ENCODE assay signal across 8 cellular contexts in genomic region chr2:39436592-39437521, GRCh38. TPM values are rescaled to one million over a fixed set of nuclear protein-coding genes. Genes with fewer than 3 reads are reported as not detected.
A peak's percentile ranks its signal among the peaks of the same experiment; 100 is the strongest.
DNase-seq lines count a peak whose midpoint lies in the region; ATAC-seq lines count a peak whose summit lies in the region.

Gene MAP4K3 (minus strand): TSS chr2:39437285. CDS start chr2:39436987, 298 bp downstream.

- H3K27ac Mint-ChIP-seq in CD8-positive, alpha-beta memory T cell = peak within 1 kb of the TSS; percentile 64 to 95 (median 84)
- peak within 1 kb of the TSS; percentile 83 to 87 for H3K27ac Mint-ChIP-seq in effector memory CD8-positive, alpha-beta T cell
- H3K27ac Mint-ChIP-seq in memory B cell = peak within 1 kb of the TSS; percentile 85

- ATAC-seq in GM19468 (IDR thresholded peaks at IDR 0.05; ENCODE audit: extremely low read depth, unreplicated experiment) = peak; percentile 61
- peak; percentile 65 for ATAC-seq in effector memory CD8-positive, alpha-beta T cell (replicated peaks)
- peak; percentile 70 for ATAC-seq in memory B cell (ENCODE audit: low read depth)

- peak within 1 kb of the TSS; percentile 87 to 95 (median 93) for H3K4me3 Mint-ChIP-seq in CD8-positive, alpha-beta memory T cell
- H3K4me3 Mint-ChIP-seq in effector memory CD8-positive, alpha-beta T cell = peak within 1 kb of the TSS; percentile 87 to 92
- peak within 1 kb of the TSS; percentile 89 for H3K4me3 Mint-ChIP-seq in memory B cell

- peak within 1 kb of the TSS; percentile 85 for H3K4me3 ChIP-seq in CD8-positive, alpha-beta memory T cell (ENCODE audit: low read length)

- no peaks in the 10 kb centered on the region for H3K9me3 Mint-ChIP-seq in CD8-positive, alpha-beta memory T cell
- H3K9me3 Mint-ChIP-seq in effector memory CD8-positive, alpha-beta T cell = no peaks in the 10 kb centered on the region
- no peaks in the 10 kb centered on the region for H3K9me3 Mint-ChIP-seq in memory B cell

- H3K4me1 ChIP-seq in CD8-positive, alpha-beta memory T cell (ENCODE audit: insufficient read depth, low read length) = peaks cover 42% of the 10 kb centered on the region

- H3K27ac ChIP-seq in CD8-positive, alpha-beta memory T cell (ENCODE audit: low read depth, low read length) = peak within 1 kb of the TSS; percentile 68

- DNase-seq in CD8-positive, alpha-beta memory T cell = peak; percentile 54 to 78 (median 64)
- DNase-seq in HS-5 (ENCODE audit: low read depth) = peak; percentile 77
- peak; percentile 76 to 90 for DNase-seq in NOMO-1 (lab: John Stamatoyannopoulos, UW; ENCODE audit: unreplicated experiment in 2 of 2)
- peak; percentile 54 to 63 for DNase-seq in activated CD8-positive, alpha-beta memory T cell treated with anti-CD3 and anti-CD28 coated beads for 4 hours (ENCODE audit: low read depth in 2 of 2)
- DNase-seq in effector memory CD8-positive, alpha-beta T cell = peak; percentile 34 to 48 (median 48)
- DNase-seq in memory B cell (ENCODE audit: low spot score in 2 of 2) = peak; percentile 51 to 73
- DNase-seq in stimulated activated CD8-positive, alpha-beta memory T cell treated with anti-CD3 and anti-CD28 coated beads, Interleukin-12 subunit alpha, Interleukin-12 subunit beta, amount 100 ng/mL, for 1 hour (ENCODE audit: low read depth) = peak; percentile 60

- H3K27me3 Mint-ChIP-seq in CD8-positive, alpha-beta memory T cell = no peaks in the 10 kb centered on the region
- H3K27me3 Mint-ChIP-seq in effector memory CD8-positive, alpha-beta T cell = no peaks in the 10 kb centered on the region
- H3K27me3 Mint-ChIP-seq in memory B cell = no peaks in the 10 kb centered on the region

- H3K36me3 Mint-ChIP-seq in CD8-positive, alpha-beta memory T cell = peaks cover 0 to 8% (median 0%) of the 10 kb centered on the region in 3 donors
- peaks cover 3% of the 10 kb centered on the region for H3K36me3 Mint-ChIP-seq in effector memory CD8-positive, alpha-beta T cell (ENCODE audit: insufficient read depth)
- H3K36me3 Mint-ChIP-seq in memory B cell = no peaks in the 10 kb centered on the region

- no peaks in the 10 kb centered on the region for H3K9me3 ChIP-seq in CD8-positive, alpha-beta memory T cell (ENCODE audit: low read length)

- H3K4me1 Mint-ChIP-seq in CD8-positive, alpha-beta memory T cell = peaks cover 42 to 60% (median 52%) of the 10 kb centered on the region in 3 donors
- H3K4me1 Mint-ChIP-seq in effector memory CD8-positive, alpha-beta T cell (ENCODE audit: low read depth in 2 of 2) = peaks cover 33 to 45% of the 10 kb centered on the region in 2 donors
- H3K4me1 Mint-ChIP-seq in memory B cell = peaks cover 9% of the 10 kb centered on the region

- no peaks in the 10 kb centered on the region for H3K36me3 ChIP-seq in CD8-positive, alpha-beta memory T cell (ENCODE audit: insufficient read depth, low read length)

- POLR2A ChIA-PET in CD8-positive, alpha-beta memory T cell (lab: Charles Lee) = no interaction called here

- H3K27me3 ChIP-seq in CD8-positive, alpha-beta memory T cell (ENCODE audit: insufficient read depth, low read length, poor library complexity, severe bottlenecking) = no peaks in the 10 kb centered on the region

- CTCF ChIA-PET in CD8-positive, alpha-beta memory T cell (lab: Charles Lee) = interaction anchor here (0.8 to 1.5 kb wide), 4 partner anchors 9 to 57 kb away, joined by 3 to 4 read pairs (median 4); no protein-coding TSS in a partner anchor

RNA-seq across cellular contexts. Expression of gene MAP4K3, which starts in this region (rescaled TPM):
- 1 to 10 TPM; 7.0 to 8.2 TPM for total RNA-seq in CD8-positive, alpha-beta memory T cell
- 2.7 TPM for polyA plus RNA-seq in CD8-positive, alpha-beta memory T cell

Comparison
In these comparisons a context has a peak if more than half of its experiments do, and no peak if none do; other contexts are left out.
1. Peak in every context shown above with its lines: DNase-seq, ATAC-seq, H3K4me3 ChIP-seq and H3K27ac ChIP-seq.